ENCODE assay signal across 13 cellular contexts in genomic region chr15:79089890-79090486, GRCh38. TPM values are rescaled to one million over a fixed set of nuclear protein-coding genes. Genes with fewer than 3 reads are reported as not detected.
DNase-seq lines count a peak whose midpoint lies in the region; ATAC-seq and TF ChIP-seq lines count a peak whose summit lies in the region.
"Had no signal": no experiment of that assay in that cellular context is flagged by ENCODE, and none has a peak within 500 bp of the region (broad histone marks: within the 10 kb centered on the region; RNA-seq: fewer than 3 reads in every experiment).

No MANE protein-coding gene starts in this region.

- H3K4me1 ChIP-seq in BE2C (no peaks in the 10 kb centered on the region), HUES64 (ENCODE audit: insufficient read depth, low read length) (no peaks in the 10 kb centered on the region), right atrium auricular region (peaks cover 0 to 25% of the 10 kb centered on the region in 2 donors), trophoblast cell (ENCODE audit: control insufficient read depth in 1 of 2, insufficient read depth in 2 of 2, low read length in 2 of 2) (peaks cover 15 to 16% of the 10 kb centered on the region in 2 experiments)

- H3K18ac ChIP-seq in trophoblast cell (ENCODE audit: low read length) = peak overlapping the region; percentile 4

- H2AK5ac ChIP-seq in trophoblast cell (ENCODE audit: low read length) = no peak overlapping the region

- H3K27ac Mint-ChIP-seq in activated naive CD4-positive, alpha-beta T cell treated with anti-CD3 and anti-CD28 coated beads, Interleukin-2, amount 10 ng/mL, durations not matched to agents 7 days and 5 days = no peak overlapping the region
- H3K27ac Mint-ChIP-seq: HFFc6, T-helper 17 cell had no signal

- no peak overlapping the region for H2BK120ac ChIP-seq in trophoblast cell (ENCODE audit: insufficient read depth, low read length, poor library complexity)

- peak overlapping the region; percentile 32 for H2AFZ ChIP-seq in trophoblast cell (ENCODE audit: insufficient read depth, low read length, poor library complexity)

- POLR2A ChIA-PET in GM10248 (lab: Yijun Ruan, JAX) = no interaction called here

- H3K4me2 ChIP-seq in trophoblast cell (ENCODE audit: low read length) = peak overlapping the region; percentile 90

- H3K9me3 Mint-ChIP-seq in activated naive CD4-positive, alpha-beta T cell treated with anti-CD3 and anti-CD28 coated beads, Interleukin-2, amount 10 ng/mL, durations not matched to agents 7 days and 5 days = no peaks in the 10 kb centered on the region
- H3K9me3 Mint-ChIP-seq: HFFc6 had no signal

- H3K4me1 Mint-ChIP-seq in activated naive CD4-positive, alpha-beta T cell treated with anti-CD3 and anti-CD28 coated beads, Interleukin-2, amount 10 ng/mL, durations not matched to agents 7 days and 5 days = peaks cover 6% of the 10 kb centered on the region

- H2BK12ac ChIP-seq in trophoblast cell (ENCODE audit: low read length) = no peak overlapping the region

- H3K4me3 ChIP-seq in BE2C (ENCODE audit: low read depth, low read length) = peak overlapping the region; percentile 32
- peak overlapping the region; percentile 65 for H3K4me3 ChIP-seq in HUES64 (ENCODE audit: low read length)
- peak overlapping the region in 1 of 2 donors; percentile 37 for H3K4me3 ChIP-seq in right atrium auricular region
- H3K4me3 ChIP-seq in trophoblast cell (ENCODE audit: low read depth, low read length) = peak overlapping the region; percentile 69

- H3K36me3 Mint-ChIP-seq in activated naive CD4-positive, alpha-beta T cell treated with anti-CD3 and anti-CD28 coated beads, Interleukin-2, amount 10 ng/mL, durations not matched to agents 7 days and 5 days = no peaks in the 10 kb centered on the region

- peaks cover 90% of the 10 kb centered on the region for H3K27me3 Mint-ChIP-seq in activated naive CD4-positive, alpha-beta T cell treated with anti-CD3 and anti-CD28 coated beads, Interleukin-2, amount 10 ng/mL, durations not matched to agents 7 days and 5 days

- no peak overlapping the region for H3K4me3 Mint-ChIP-seq in activated naive CD4-positive, alpha-beta T cell treated with anti-CD3 and anti-CD28 coated beads, Interleukin-2, amount 10 ng/mL, durations not matched to agents 7 days and 5 days
- H3K4me3 Mint-ChIP-seq: HFFc6, T-helper 17 cell had no signal

- WGBS in HUES64 = 1% methylated on average over 53 of the region's 53 CpGs
- WGBS in trophoblast cell (ENCODE audit: extremely low coverage, insufficient coverage, insufficient read length) = no CpG with 5 or more reads among the region's 53 CpGs

- H3K36me3 ChIP-seq in BE2C (no peaks in the 10 kb centered on the region), HUES64 (ENCODE audit: insufficient read depth, low read length) (no peaks in the 10 kb centered on the region), right atrium auricular region (no peaks in the 10 kb centered on the region), trophoblast cell (ENCODE audit: control insufficient read depth in 1 of 2, insufficient read depth in 2 of 2, low read length in 2 of 2) (no peaks in the 10 kb centered on the region)

- H3K79me1 ChIP-seq in trophoblast cell (ENCODE audit: low read length) = peaks cover 5% of the 10 kb centered on the region

- H3K14ac ChIP-seq in trophoblast cell (ENCODE audit: low read length) = no peak overlapping the region

- H4K12ac ChIP-seq in trophoblast cell (ENCODE audit: low read depth, low read length) = no peak overlapping the region

- no peak overlapping the region for H3K27ac ChIP-seq in HUES64 (ENCODE audit: low read depth, low read length)
- no peak overlapping the region for H3K27ac ChIP-seq in right atrium auricular region
- H3K27ac ChIP-seq in trophoblast cell (ENCODE audit: low read depth, low read length) = peak overlapping the region; percentile 25

- CTCF ChIA-PET in activated naive CD4-positive, alpha-beta T cell treated with anti-CD3 and anti-CD28 coated beads, Interleukin-2, amount 10 ng/mL, durations not matched to agents 7 days and 5 days (lab: Charles Lee) = no interaction called here
- CTCF ChIA-PET in GM10248 (lab: Yijun Ruan, JAX) = no interaction called here

- H2BK5ac ChIP-seq in trophoblast cell (ENCODE audit: low read depth, low read length, poor library complexity) = no peak overlapping the region

- peak overlapping the region; percentile 9 for H4K91ac ChIP-seq in trophoblast cell (ENCODE audit: low read depth, low read length)

- H3K9me3 ChIP-seq in BE2C (no peaks in the 10 kb centered on the region), HUES64 (ENCODE audit: insufficient read depth, low read depth, low read length) (no peaks in the 10 kb centered on the region), right atrium auricular region (no peaks in the 10 kb centered on the region), trophoblast cell (ENCODE audit: insufficient read depth, low read depth, low read length) (peaks cover 14% of the 10 kb centered on the region)

- DNase-seq in BE2C (no peak), right atrium auricular region (ENCODE audit: low spot score) (peak; percentile 21), trophoblast cell (peak; percentile 85 to 89), GM10248 (ENCODE audit: extremely low spot score) (no peak), NCI-H1694 (lab: John Stamatoyannopoulos, UW) (no peak)
- no peak for DNase-seq in activated naive CD4-positive, alpha-beta T cell treated with anti-CD3 and anti-CD28 coated beads, Interleukin-2, amount 10 ng/mL, durations not matched to agents 7 days and 5 days
- DNase-seq: DMS153; HFFc6; kidney glomerular epithelial cell; stimulated activated CD4-positive, alpha-beta T cell treated with anti-CD3 and anti-CD28 coated beads, Interleukin-12 subunit alpha, Interleukin-12 subunit beta, amount 100 ng/mL, for 4 hours; T-helper 17 cell had no signal

- peaks cover 83% of the 10 kb centered on the region for H3K27me3 ChIP-seq in BE2C
- peaks cover 99% of the 10 kb centered on the region for H3K27me3 ChIP-seq in HUES64 (ENCODE audit: insufficient read depth, low read length)
- H3K27me3 ChIP-seq in right atrium auricular region = peaks cover 11 to 12% of the 10 kb centered on the region in 2 donors
- H3K27me3 ChIP-seq in trophoblast cell (ENCODE audit: insufficient read depth, low read length) = peaks cover 12% of the 10 kb centered on the region

- no peak overlapping the region for H3K4ac ChIP-seq in trophoblast cell (ENCODE audit: low read depth, low read length)

- H3K9ac ChIP-seq in HUES64 (ENCODE audit: low read depth, low read length) = peak overlapping the region; percentile 29; the same call in 1 of the 2 replicates
- H3K9ac ChIP-seq in trophoblast cell (ENCODE audit: low read length) = no peak overlapping the region

- TF ChIP-seq CTCF in BE2C (IDR thresholded peaks at IDR 0.05; ENCODE audit: low read depth, low read length) = no peak
- TF ChIP-seq CTCF in right atrium auricular region (IDR thresholded peaks at IDR 0.05) = no peak
- no peak for TF ChIP-seq CTCF in GM10248 (IDR thresholded peaks at IDR 0.05; ENCODE audit: control extremely low read depth, extremely low read depth, low read depth, missing control alignments)

- H3K23ac ChIP-seq in trophoblast cell (ENCODE audit: low read length) = no peak overlapping the region

- H4K8ac ChIP-seq in trophoblast cell (ENCODE audit: low read depth, low read length) = no peak overlapping the region

- no peaks in the 10 kb centered on the region for H3K79me2 ChIP-seq in trophoblast cell (ENCODE audit: control insufficient read depth, insufficient read depth, low read length, poor library complexity)

- no peak for ATAC-seq in HG02973 (IDR thresholded peaks at IDR 0.05; ENCODE audit: unreplicated experiment)
- ATAC-seq: T-helper 17 cell had no signal

RNA-seq across cellular contexts. Expression of gene RASGRF1, which starts 0.6 kb away (rescaled TPM):
- polyA plus RNA-seq in BE2C (2012; ENCODE audit: insufficient read depth, insufficient read length, low read depth) = 0.15 TPM
- polyA plus RNA-seq in HUES64 (2013, experiment 1 of 2) = 0.20 TPM
- polyA plus RNA-seq in HUES64 (2013, experiment 2 of 2) = 0.70 TPM
- 1 to 10 TPM in 1 of 2 donors, not detected in 1; 1.0 TPM for total RNA-seq in right atrium auricular region
- polyA plus RNA-seq in trophoblast cell (2013) = 3.5 and 4.0 TPM in 2 replicates

Comparison
In these comparisons a context has a peak if more than half of its experiments do, and no peak if none do; other contexts are left out.
1. DNase-seq: peak in right atrium auricular region (single experiment) and trophoblast cell (2 of 2); none in BE2C (single experiment), activated naive CD4-positive, alpha-beta T cell treated with anti-CD3 and anti-CD28 coated beads, Interleukin-2, amount 10 ng/mL, durations not matched to agents 7 days and 5 days (single experiment), GM10248 (single experiment) and NCI-H1694 (single experiment).